ENCODE assay signal across 1 cellular context in the genomic region with DNA sequence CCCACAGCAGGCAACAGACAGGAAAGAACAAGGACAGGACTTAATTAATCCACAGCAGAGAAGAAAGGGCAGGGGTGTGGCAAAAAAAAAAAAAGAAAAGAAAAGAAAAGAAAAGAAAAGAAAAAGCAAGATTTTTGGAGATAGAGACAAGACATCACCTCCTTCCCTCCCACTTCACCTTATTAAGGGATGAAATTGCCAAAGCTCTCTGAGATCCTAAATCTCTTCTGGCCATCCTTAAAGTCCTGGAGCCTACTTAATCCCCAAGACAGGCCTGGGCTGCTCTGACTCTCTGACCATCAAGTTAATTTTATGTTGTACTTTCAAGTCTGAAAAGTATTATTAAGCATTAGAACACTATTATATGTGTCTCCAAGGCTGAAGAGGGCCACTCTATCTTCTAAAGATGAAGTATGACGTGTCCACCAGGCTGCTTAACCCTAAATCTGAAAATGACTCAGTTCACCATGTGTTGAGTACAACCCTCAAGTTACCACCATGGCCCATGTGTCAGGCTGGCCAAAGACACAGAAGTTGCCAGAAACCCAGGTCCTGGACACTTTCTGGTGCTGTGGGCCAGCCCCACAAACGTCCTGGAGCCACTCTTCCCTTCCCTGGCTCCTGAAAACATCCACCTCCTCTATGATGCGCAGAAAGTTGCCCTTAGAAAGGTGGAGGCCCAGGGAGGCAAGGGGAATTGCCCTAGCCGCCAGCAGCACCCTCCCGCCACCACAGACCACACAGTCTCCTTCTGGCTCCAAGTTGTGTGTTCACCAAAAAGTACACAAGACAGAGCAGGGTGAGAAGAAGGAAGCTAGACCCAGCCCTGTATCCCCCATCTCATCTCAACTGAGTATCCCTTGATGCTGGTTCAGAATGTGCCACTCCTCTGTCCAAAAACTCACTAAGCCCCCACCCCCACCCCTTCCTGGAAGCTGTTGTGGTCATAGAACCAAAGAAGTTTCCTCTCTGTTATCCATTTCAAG.
TF ChIP-seq lines count a peak whose summit lies in the region.

No MANE protein-coding gene starts in this region.

TF ChIP-seq in HepG2, 621 proteins besides CTCF, POLR2A, EP300 and RAD21 (continued from another document and continues in another):
- TF ChIP-seq, protein P1, sequence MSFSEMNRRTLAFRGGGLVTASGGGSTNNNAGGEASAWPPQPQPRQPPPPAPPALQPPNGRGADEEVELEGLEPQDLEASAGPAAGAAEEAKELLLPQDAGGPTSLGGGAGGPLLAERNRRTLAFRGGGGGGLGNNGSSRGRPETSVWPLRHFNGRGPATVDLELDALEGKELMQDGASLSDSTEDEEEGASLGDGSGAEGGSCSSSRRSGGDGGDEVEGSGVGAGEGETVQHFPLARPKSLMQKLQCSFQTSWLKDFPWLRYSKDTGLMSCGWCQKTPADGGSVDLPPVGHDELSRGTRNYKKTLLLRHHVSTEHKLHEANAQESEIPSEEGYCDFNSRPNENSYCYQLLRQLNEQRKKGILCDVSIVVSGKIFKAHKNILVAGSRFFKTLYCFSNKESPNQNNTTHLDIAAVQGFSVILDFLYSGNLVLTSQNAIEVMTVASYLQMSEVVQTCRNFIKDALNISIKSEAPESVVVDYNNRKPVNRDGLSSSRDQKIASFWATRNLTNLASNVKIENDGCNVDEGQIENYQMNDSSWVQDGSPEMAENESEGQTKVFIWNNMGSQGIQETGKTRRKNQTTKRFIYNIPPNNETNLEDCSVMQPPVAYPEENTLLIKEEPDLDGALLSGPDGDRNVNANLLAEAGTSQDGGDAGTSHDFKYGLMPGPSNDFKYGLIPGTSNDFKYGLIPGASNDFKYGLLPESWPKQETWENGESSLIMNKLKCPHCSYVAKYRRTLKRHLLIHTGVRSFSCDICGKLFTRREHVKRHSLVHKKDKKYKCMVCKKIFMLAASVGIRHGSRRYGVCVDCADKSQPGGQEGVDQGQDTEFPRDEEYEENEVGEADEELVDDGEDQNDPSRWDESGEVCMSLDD (CRISPR knock-in tag; IDR thresholded peaks at IDR 0.05; ENCODE audit: borderline replicate concordance), result no peak
- TF ChIP-seq SIX4 (CRISPR knock-in tag; IDR thresholded peaks at IDR 0.05) (no peak), NRL (CRISPR knock-in tag; IDR thresholded peaks at IDR 0.05; ENCODE audit: borderline replicate concordance) (peak; percentile 69; the same call in 1 of the 2 replicates), TOE1 (CRISPR knock-in tag; IDR thresholded peaks at IDR 0.05) (no peak), ADNP (CRISPR knock-in tag; IDR thresholded peaks at IDR 0.05) (no peak), CHD4 (IDR thresholded peaks at IDR 0.05; ENCODE audit: borderline replicate concordance, low read length) (no peak), ZNF878 (CRISPR knock-in tag; IDR thresholded peaks at IDR 0.05) (0 out of 2 replicates have a peak, but pooled peaks have one; percentile 39), FOXC1 (CRISPR knock-in tag; IDR thresholded peaks at IDR 0.05; ENCODE audit: borderline replicate concordance) (0 out of 2 replicates have a peak, but pooled peaks have one; percentile 17), HNRNPK (IDR thresholded peaks at IDR 0.05; ENCODE audit: low read depth, low read length, poor library complexity, severe bottlenecking) (no peak), MTA3 (CRISPR knock-in tag; IDR thresholded peaks at IDR 0.05) (no peak), ZMYM4 (CRISPR knock-in tag; IDR thresholded peaks at IDR 0.05) (0 out of 2 replicates have a peak, but pooled peaks have one; percentile 10), YY1 (IDR thresholded peaks at IDR 0.05; ENCODE audit: insufficient read depth, insufficient replicate concordance, low read depth, low read length) (no peak), REXO4 (CRISPR knock-in tag; IDR thresholded peaks at IDR 0.05; ENCODE audit: borderline replicate concordance) (peak; percentile 53; the same call in 1 of the 2 replicates), SALL1 (CRISPR knock-in tag; IDR thresholded peaks at IDR 0.05) (peak; percentile 49; the same call in 1 of the 2 replicates), ZNF572 (CRISPR knock-in tag; IDR thresholded peaks at IDR 0.05) (peak; percentile 86; the same call in 1 of the 2 replicates), TEAD3 (CRISPR knock-in tag; optimal IDR thresholded peaks at IDR 0.05; ENCODE audit: borderline replicate concordance) (peak; percentile 30), RBM22 (optimal IDR thresholded peaks at IDR 0.05; ENCODE audit: low read length) (peak; percentile 91), ZNF331 (CRISPR knock-in tag; IDR thresholded peaks at IDR 0.05) (no peak), ATM (IDR thresholded peaks at IDR 0.05; ENCODE audit: borderline replicate concordance) (no peak), SAFB2 (CRISPR knock-in tag; IDR thresholded peaks at IDR 0.05; ENCODE audit: borderline replicate concordance, low read depth) (0 out of 2 replicates have a peak, but pooled peaks have one; percentile 11), KMT2A (CRISPR knock-in tag; IDR thresholded peaks at IDR 0.05) (no peak), CCDC6 (CRISPR knock-in tag; IDR thresholded peaks at IDR 0.05) (no peak), ZFP90 (CRISPR knock-in tag; IDR thresholded peaks at IDR 0.05; ENCODE audit: borderline replicate concordance) (no peak), GABPB1 (CRISPR knock-in tag; IDR thresholded peaks at IDR 0.05) (no peak), SIX1 (CRISPR knock-in tag; IDR thresholded peaks at IDR 0.05; ENCODE audit: borderline replicate concordance) (no peak), SSRP1 (CRISPR knock-in tag; IDR thresholded peaks at IDR 0.05) (peak; percentile 14; the same call in 1 of the 2 replicates), NFKBIZ (CRISPR knock-in tag; IDR thresholded peaks at IDR 0.05) (no peak), ZNF605 (CRISPR knock-in tag; IDR thresholded peaks at IDR 0.05) (no peak), SRY (CRISPR knock-in tag; IDR thresholded peaks at IDR 0.05) (peak; percentile 85; the same call in 1 of the 2 replicates), TMF1 (CRISPR knock-in tag; IDR thresholded peaks at IDR 0.05; ENCODE audit: low read depth) (no peak)
- TF ChIP-seq, protein P2, sequence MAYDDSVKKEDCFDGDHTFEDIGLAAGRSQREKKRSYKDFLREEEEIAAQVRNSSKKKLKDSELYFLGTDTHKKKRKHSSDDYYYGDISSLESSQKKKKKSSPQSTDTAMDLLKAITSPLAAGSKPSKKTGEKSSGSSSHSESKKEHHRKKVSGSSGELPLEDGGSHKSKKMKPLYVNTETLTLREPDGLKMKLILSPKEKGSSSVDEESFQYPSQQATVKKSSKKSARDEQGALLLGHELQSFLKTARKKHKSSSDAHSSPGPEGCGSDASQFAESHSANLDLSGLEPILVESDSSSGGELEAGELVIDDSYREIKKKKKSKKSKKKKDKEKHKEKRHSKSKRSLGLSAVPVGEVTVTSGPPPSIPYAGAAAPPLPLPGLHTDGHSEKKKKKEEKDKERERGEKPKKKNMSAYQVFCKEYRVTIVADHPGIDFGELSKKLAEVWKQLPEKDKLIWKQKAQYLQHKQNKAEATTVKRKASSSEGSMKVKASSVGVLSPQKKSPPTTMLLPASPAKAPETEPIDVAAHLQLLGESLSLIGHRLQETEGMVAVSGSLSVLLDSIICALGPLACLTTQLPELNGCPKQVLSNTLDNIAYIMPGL (CRISPR knock-in tag; IDR thresholded peaks at IDR 0.05; ENCODE audit: borderline replicate concordance in 1 of 2, low read depth in 1 of 2), result no peak
- TF ChIP-seq, protein P3, sequence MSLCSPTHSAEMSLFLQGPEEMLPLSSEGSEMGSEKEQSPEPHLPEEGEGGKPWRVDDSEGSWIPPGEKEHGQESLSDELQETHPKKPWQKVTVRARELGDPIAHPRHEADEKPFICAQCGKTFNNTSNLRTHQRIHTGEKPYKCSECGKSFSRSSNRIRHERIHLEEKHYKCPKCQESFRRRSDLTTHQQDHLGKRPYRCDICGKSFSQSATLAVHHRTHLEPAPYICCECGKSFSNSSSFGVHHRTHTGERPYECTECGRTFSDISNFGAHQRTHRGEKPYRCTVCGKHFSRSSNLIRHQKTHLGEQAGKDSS (CRISPR knock-in tag; IDR thresholded peaks at IDR 0.05; ENCODE audit: borderline replicate concordance, low read depth), result no peak
- TF ChIP-seq, protein P4, sequence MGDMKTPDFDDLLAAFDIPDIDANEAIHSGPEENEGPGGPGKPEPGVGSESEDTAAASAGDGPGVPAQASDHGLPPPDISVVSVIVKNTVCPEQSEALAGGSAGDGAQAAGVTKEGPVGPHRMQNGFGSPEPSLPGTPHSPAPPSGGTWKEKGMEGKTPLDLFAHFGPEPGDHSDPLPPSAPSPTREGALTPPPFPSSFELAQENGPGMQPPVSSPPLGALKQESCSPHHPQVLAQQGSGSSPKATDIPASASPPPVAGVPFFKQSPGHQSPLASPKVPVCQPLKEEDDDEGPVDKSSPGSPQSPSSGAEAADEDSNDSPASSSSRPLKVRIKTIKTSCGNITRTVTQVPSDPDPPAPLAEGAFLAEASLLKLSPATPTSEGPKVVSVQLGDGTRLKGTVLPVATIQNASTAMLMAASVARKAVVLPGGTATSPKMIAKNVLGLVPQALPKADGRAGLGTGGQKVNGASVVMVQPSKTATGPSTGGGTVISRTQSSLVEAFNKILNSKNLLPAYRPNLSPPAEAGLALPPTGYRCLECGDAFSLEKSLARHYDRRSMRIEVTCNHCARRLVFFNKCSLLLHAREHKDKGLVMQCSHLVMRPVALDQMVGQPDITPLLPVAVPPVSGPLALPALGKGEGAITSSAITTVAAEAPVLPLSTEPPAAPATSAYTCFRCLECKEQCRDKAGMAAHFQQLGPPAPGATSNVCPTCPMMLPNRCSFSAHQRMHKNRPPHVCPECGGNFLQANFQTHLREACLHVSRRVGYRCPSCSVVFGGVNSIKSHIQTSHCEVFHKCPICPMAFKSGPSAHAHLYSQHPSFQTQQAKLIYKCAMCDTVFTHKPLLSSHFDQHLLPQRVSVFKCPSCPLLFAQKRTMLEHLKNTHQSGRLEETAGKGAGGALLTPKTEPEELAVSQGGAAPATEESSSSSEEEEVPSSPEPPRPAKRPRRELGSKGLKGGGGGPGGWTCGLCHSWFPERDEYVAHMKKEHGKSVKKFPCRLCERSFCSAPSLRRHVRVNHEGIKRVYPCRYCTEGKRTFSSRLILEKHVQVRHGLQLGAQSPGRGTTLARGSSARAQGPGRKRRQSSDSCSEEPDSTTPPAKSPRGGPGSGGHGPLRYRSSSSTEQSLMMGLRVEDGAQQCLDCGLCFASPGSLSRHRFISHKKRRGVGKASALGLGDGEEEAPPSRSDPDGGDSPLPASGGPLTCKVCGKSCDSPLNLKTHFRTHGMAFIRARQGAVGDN (CRISPR knock-in tag; IDR thresholded peaks at IDR 0.05), result peak; percentile 70
- TF ChIP-seq, protein P5, sequence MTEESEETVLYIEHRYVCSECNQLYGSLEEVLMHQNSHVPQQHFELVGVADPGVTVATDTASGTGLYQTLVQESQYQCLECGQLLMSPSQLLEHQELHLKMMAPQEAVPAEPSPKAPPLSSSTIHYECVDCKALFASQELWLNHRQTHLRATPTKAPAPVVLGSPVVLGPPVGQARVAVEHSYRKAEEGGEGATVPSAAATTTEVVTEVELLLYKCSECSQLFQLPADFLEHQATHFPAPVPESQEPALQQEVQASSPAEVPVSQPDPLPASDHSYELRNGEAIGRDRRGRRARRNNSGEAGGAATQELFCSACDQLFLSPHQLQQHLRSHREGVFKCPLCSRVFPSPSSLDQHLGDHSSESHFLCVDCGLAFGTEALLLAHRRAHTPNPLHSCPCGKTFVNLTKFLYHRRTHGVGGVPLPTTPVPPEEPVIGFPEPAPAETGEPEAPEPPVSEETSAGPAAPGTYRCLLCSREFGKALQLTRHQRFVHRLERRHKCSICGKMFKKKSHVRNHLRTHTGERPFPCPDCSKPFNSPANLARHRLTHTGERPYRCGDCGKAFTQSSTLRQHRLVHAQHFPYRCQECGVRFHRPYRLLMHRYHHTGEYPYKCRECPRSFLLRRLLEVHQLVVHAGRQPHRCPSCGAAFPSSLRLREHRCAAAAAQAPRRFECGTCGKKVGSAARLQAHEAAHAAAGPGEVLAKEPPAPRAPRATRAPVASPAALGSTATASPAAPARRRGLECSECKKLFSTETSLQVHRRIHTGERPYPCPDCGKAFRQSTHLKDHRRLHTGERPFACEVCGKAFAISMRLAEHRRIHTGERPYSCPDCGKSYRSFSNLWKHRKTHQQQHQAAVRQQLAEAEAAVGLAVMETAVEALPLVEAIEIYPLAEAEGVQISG (CRISPR knock-in tag; IDR thresholded peaks at IDR 0.05), result no peak
- TF ChIP-seq, protein P6, sequence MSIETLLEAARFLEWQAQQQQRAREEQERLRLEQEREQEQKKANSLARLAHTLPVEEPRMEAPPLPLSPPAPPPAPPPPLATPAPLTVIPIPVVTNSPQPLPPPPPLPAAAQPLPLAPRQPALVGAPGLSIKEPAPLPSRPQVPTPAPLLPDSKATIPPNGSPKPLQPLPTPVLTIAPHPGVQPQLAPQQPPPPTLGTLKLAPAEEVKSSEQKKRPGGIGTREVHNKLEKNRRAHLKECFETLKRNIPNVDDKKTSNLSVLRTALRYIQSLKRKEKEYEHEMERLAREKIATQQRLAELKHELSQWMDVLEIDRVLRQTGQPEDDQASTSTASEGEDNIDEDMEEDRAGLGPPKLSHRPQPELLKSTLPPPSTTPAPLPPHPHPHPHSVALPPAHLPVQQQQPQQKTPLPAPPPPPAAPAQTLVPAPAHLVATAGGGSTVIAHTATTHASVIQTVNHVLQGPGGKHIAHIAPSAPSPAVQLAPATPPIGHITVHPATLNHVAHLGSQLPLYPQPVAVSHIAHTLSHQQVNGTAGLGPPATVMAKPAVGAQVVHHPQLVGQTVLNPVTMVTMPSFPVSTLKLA (IDR thresholded peaks at IDR 0.05), result no peak
- TF ChIP-seq, protein P7, sequence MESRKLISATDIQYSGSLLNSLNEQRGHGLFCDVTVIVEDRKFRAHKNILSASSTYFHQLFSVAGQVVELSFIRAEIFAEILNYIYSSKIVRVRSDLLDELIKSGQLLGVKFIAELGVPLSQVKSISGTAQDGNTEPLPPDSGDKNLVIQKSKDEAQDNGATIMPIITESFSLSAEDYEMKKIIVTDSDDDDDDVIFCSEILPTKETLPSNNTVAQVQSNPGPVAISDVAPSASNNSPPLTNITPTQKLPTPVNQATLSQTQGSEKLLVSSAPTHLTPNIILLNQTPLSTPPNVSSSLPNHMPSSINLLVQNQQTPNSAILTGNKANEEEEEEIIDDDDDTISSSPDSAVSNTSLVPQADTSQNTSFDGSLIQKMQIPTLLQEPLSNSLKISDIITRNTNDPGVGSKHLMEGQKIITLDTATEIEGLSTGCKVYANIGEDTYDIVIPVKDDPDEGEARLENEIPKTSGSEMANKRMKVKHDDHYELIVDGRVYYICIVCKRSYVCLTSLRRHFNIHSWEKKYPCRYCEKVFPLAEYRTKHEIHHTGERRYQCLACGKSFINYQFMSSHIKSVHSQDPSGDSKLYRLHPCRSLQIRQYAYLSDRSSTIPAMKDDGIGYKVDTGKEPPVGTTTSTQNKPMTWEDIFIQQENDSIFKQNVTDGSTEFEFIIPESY (CRISPR knock-in tag; IDR thresholded peaks at IDR 0.05), result peak; percentile 99
- TF ChIP-seq, protein P8, sequence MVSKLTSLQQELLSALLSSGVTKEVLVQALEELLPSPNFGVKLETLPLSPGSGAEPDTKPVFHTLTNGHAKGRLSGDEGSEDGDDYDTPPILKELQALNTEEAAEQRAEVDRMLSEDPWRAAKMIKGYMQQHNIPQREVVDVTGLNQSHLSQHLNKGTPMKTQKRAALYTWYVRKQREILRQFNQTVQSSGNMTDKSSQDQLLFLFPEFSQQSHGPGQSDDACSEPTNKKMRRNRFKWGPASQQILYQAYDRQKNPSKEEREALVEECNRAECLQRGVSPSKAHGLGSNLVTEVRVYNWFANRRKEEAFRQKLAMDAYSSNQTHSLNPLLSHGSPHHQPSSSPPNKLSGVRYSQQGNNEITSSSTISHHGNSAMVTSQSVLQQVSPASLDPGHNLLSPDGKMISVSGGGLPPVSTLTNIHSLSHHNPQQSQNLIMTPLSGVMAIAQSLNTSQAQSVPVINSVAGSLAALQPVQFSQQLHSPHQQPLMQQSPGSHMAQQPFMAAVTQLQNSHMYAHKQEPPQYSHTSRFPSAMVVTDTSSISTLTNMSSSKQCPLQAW (CRISPR knock-in tag; IDR thresholded peaks at IDR 0.05), result peak; percentile 57; the same call in 1 of the 2 replicates
